1 cellular context compared by ENCODE assay signal in genomic region chr2:64807417-64807816, GRCh38.
TF ChIP-seq lines count a peak whose summit lies in the region.

No MANE protein-coding gene starts in this region.

TF ChIP-seq in K562, 482 proteins besides CTCF, POLR2A, EP300 and RAD21 (continued from another document and continues in another):
- TF ChIP-seq CCNT2 (IDR thresholded peaks at IDR 0.05; ENCODE audit: borderline replicate concordance, extremely low read depth, insufficient read length, low read depth, low read length) (no peak), TFAP4 (CRISPR knock-in tag; IDR thresholded peaks at IDR 0.05; ENCODE audit: borderline replicate concordance) (peak; percentile 75), AFF1 (IDR thresholded peaks at IDR 0.05; ENCODE audit: low read depth in 1 of 2, partially characterized antibody in 2 of 2) (no peak), CTCFL (IDR thresholded peaks at IDR 0.05; ENCODE audit: borderline replicate concordance, insufficient read depth, low read depth, low read length, poor library complexity, severe bottlenecking) (no peak), PRPF4 (IDR thresholded peaks at IDR 0.05; ENCODE audit: insufficient read depth, low read depth, low read length, poor library complexity, severe bottlenecking) (no peak), CUX1 (CRISPR knock-in tag; IDR thresholded peaks at IDR 0.05) (no peak), THRAP3 (IDR thresholded peaks at IDR 0.05; ENCODE audit: borderline replicate concordance) (no peak), ZNF277 (CRISPR knock-in tag; IDR thresholded peaks at IDR 0.05; ENCODE audit: borderline replicate concordance) (no peak), NFE2 (IDR thresholded peaks at IDR 0.05; ENCODE audit: low read depth) (0 out of 2 replicates have a peak, but pooled peaks have one; percentile 13), RNF2 (IDR thresholded peaks at IDR 0.05) (no peak), ZNF561 (CRISPR knock-in tag; conservative IDR thresholded peaks at IDR 0.05) (no peak), ZNF583 (CRISPR knock-in tag; IDR thresholded peaks at IDR 0.05) (no peak), ZNF124 (CRISPR knock-in tag; IDR thresholded peaks at IDR 0.05) (no peak), POLR2G (IDR thresholded peaks at IDR 0.05; ENCODE audit: low read depth, low read length) (no peak), ZNF699 (CRISPR knock-in tag; IDR thresholded peaks at IDR 0.05; ENCODE audit: insufficient replicate concordance) (no peak), NFE2L1 (tag; IDR thresholded peaks at IDR 0.05; ENCODE audit: borderline replicate concordance, low read depth) (no peak), PKNOX1 (IDR thresholded peaks at IDR 0.05) (peak; percentile 58), PCBP2 (IDR thresholded peaks at IDR 0.05; ENCODE audit: low read depth, low read length, poor library complexity, severe bottlenecking) (no peak), POLR2AphosphoS2 (IDR thresholded peaks at IDR 0.05; ENCODE audit: low read length) (no peak), ZNF507 (tag; conservative IDR thresholded peaks at IDR 0.05) (no peak), SOX6 (IDR thresholded peaks at IDR 0.05) (0 out of 2 replicates have a peak, but pooled peaks have one; percentile 10), SMAD4 (CRISPR knock-in tag; conservative IDR thresholded peaks at IDR 0.05) (no peak), KDM4B (IDR thresholded peaks at IDR 0.05; ENCODE audit: borderline replicate concordance in 2 of 2, low read depth in 1 of 2) (no peak), TARDBP (IDR thresholded peaks at IDR 0.05) (no peak), NONO (IDR thresholded peaks at IDR 0.05; ENCODE audit: low read depth in 2 of 2, low read length in 1 of 2) (no peak), TFE3 (CRISPR knock-in tag; IDR thresholded peaks at IDR 0.05) (peak; percentile 61), ESRRA (IDR thresholded peaks at IDR 0.05; ENCODE audit: borderline replicate concordance, low read depth) (no peak), ZBTB43 (CRISPR knock-in tag; IDR thresholded peaks at IDR 0.05) (no peak), MYNN (IDR thresholded peaks at IDR 0.05) (0 out of 2 replicates have a peak, but pooled peaks have one; percentile 19), MYNN (CRISPR knock-in tag; IDR thresholded peaks at IDR 0.05) (no peak), GABPA (tag; conservative IDR thresholded peaks at IDR 0.05; ENCODE audit: low read depth) (no peak), SIRT6 (IDR thresholded peaks at IDR 0.05; ENCODE audit: low read depth, low read length) (no peak), ZBTB2 (IDR thresholded peaks at IDR 0.05) (no peak), PML (IDR thresholded peaks at IDR 0.05; ENCODE audit: low read length) (no peak), TCF7 (IDR thresholded peaks at IDR 0.05; ENCODE audit: borderline replicate concordance) (no peak), MCM7 (IDR thresholded peaks at IDR 0.05) (no peak), MNT (conservative IDR thresholded peaks at IDR 0.05) (peak in 1 of 2 experiments; percentile 28; a peak in 1 of 4 replicates)
